30 cellular contexts compared by ENCODE assay signal in the genomic region with DNA sequence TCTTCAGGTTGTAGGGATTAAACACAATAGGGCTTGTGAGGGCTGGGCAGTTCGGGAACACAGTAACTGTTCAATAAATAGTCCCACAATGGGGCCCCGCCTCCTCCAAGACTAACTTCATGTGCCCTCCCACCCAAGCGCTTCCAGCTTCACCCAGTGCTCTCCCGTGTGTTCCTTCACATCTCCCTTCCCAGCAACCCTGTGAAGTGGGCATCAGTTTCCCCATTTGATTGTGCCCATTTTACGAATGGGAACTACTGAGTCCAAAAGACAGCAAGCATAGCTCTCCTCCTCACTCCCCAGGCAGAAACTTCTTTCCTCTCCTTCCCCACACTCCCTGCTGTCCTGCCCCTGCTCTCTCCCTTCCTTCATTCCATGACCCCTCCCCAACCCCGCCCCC. TPM values are rescaled to one million over a fixed set of nuclear protein-coding genes. Genes with fewer than 3 reads are reported as not detected.
"Had no signal": no experiment of that assay in that cellular context is flagged by ENCODE, and none has a peak within 500 bp of the region (broad histone marks: within the 10 kb centered on the region; RNA-seq: fewer than 3 reads in every experiment).

No MANE protein-coding gene starts in this region.

- H3K36me3 Mint-ChIP-seq: activated naive CD4-positive, alpha-beta T cell treated with anti-CD3 and anti-CD28 coated beads, Interleukin-2, amount 50 U/mL, for 72 hours had no signal

- H3K4me1 ChIP-seq: adrenal gland, body of pancreas, Peyer's patch had no signal

- H3K4me3 ChIP-seq: adrenal gland, body of pancreas, Peyer's patch had no signal

- H3K36me3 ChIP-seq: adrenal gland, Peyer's patch, WERI-Rb-1 had no signal

- H3K27ac ChIP-seq: adrenal gland, body of pancreas, Peyer's patch, WERI-Rb-1 had no signal

- H3K4me3 Mint-ChIP-seq: activated CD4-positive, alpha-beta T cell treated with anti-CD3 and anti-CD28 coated beads, Interleukin-2, amount 10 ng/mL, durations not matched to agents 24 days and 14 days; activated CD8-positive, alpha-beta T cell treated with anti-CD3 and anti-CD28 coated beads for 36 hours; activated T-cell treated with anti-CD3 and anti-CD28 coated beads, Interleukin-2, amount 50 U/mL, for 72 hours; activated T-helper 17 cell treated with anti-CD3 and anti-CD28 coated beads, Interleukin-2, amount 50 U/mL, for 72 hours had no signal

- H3K27me3 ChIP-seq: adrenal gland, body of pancreas, Peyer's patch had no signal

- H3K4me1 Mint-ChIP-seq: activated T-helper 17 cell treated with anti-CD3 and anti-CD28 coated beads, Interleukin-2, amount 50 U/mL, for 72 hours had no signal

- H3K9me3 Mint-ChIP-seq: activated CD4-positive, alpha-beta T cell treated with anti-CD3 and anti-CD28 coated beads, Interleukin-2, amount 10 ng/mL, durations not matched to agents 24 days and 14 days; activated CD8-positive, alpha-beta T cell treated with anti-CD3 and anti-CD28 coated beads for 36 hours; activated naive CD4-positive, alpha-beta T cell treated with anti-CD3 and anti-CD28 coated beads, Interleukin-2, amount 50 U/mL, for 72 hours; activated T-cell treated with anti-CD3 and anti-CD28 coated beads, Interleukin-2, amount 50 U/mL, for 72 hours; activated T-helper 17 cell treated with anti-CD3 and anti-CD28 coated beads, Interleukin-2, amount 50 U/mL, for 72 hours had no signal

- H3K27ac Mint-ChIP-seq: activated CD4-positive, alpha-beta T cell treated with anti-CD3 and anti-CD28 coated beads, Interleukin-2, amount 10 ng/mL, durations not matched to agents 24 days and 14 days; activated CD8-positive, alpha-beta T cell treated with anti-CD3 and anti-CD28 coated beads for 36 hours; activated naive CD4-positive, alpha-beta T cell treated with anti-CD3 and anti-CD28 coated beads, Interleukin-2, amount 50 U/mL, for 72 hours; activated T-cell treated with anti-CD3 and anti-CD28 coated beads, Interleukin-2, amount 50 U/mL, for 72 hours; activated T-helper 17 cell treated with anti-CD3 and anti-CD28 coated beads, Interleukin-2, amount 50 U/mL, for 72 hours had no signal

- ATAC-seq: activated CD8-positive, alpha-beta T cell treated with anti-CD3 and anti-CD28 coated beads for 36 hours; activated naive CD4-positive, alpha-beta T cell treated with anti-CD3 and anti-CD28 coated beads, Interleukin-2, amount 50 U/mL, for 72 hours; activated T-cell treated with anti-CD3 and anti-CD28 coated beads, Interleukin-2, amount 50 U/mL, for 72 hours; activated T-helper 17 cell treated with anti-CD3 and anti-CD28 coated beads, Interleukin-2, amount 50 U/mL, for 72 hours; body of pancreas had no signal

- H3K9me3 ChIP-seq: adrenal gland, body of pancreas, Peyer's patch had no signal

- DNase-seq: activated CD4-positive, alpha-beta T cell treated with anti-CD3 and anti-CD28 coated beads, Interleukin-2, amount 10 ng/mL, durations not matched to agents 24 days and 14 days; activated CD4-positive, alpha-beta T cell treated with anti-CD3 and anti-CD28 coated beads, Interleukin-2, amount 50 U/mL, for 4 hours; activated CD8-positive, alpha-beta T cell treated with anti-CD3 and anti-CD28 coated beads for 36 hours; activated effector memory CD4-positive, alpha-beta T cell treated with anti-CD3 and anti-CD28 coated beads, Interleukin-2, amount 50 U/mL, for 16 hours; activated naive CD4-positive, alpha-beta T cell; activated T-cell treated with anti-CD3 and anti-CD28 coated beads, Interleukin-2, amount 50 U/mL, for 1 hour; activated T-cell treated with anti-CD3 and anti-CD28 coated beads, Interleukin-2, amount 50 U/mL, for 72 hours; adrenal gland; body of pancreas; caudate nucleus; cerebellar nuclear complex; NCI-H1092 treated with DMSO at 0.1 percent for 48 hours; NCI-H1417 treated with DMSO at 0.1 percent for 48 hours; NCI-H1694; NCI-H1930; NCI-H2081 treated with DMSO at 0.1 percent for 48 hours; NCI-H345; NCI-H524 treated with DMSO at 0.1 percent for 48 hours; Peyer's patch; Right ventricle myocardium superior; RPMI8226; SW 1271; T-helper 1 cell; T1000; WERI-Rb-1 had no signal

RNA-seq across cellular contexts. Expression of a gene that starts 6.2 kb away (rescaled TPM):
- total RNA-seq: activated CD4-positive, alpha-beta T cell treated with anti-CD3 and anti-CD28 coated beads, Interleukin-2, amount 10 ng/mL, durations not matched to agents 24 days and 14 days; activated CD8-positive, alpha-beta memory T cell treated with anti-CD3 and anti-CD28 coated beads for 36 hours; activated CD8-positive, alpha-beta T cell treated with anti-CD3 and anti-CD28 coated beads for 36 hours; activated naive CD4-positive, alpha-beta T cell treated with anti-CD3 and anti-CD28 coated beads, Interleukin-2, amount 50 U/mL, for 72 hours; activated T-cell treated with anti-CD3 and anti-CD28 coated beads, Interleukin-2, amount 50 U/mL, for 72 hours; activated T-helper 17 cell treated with anti-CD3 and anti-CD28 coated beads, Interleukin-2, amount 50 U/mL, for 72 hours; NCI-H460; T-helper 2 cell treated with Interferon-gamma antibody and Interleukin-4, amounts not matched to agents 100 ng/mL and 5 ng/mL, for 36 hours had no signal
